1 cellular context compared by ENCODE assay signal in the genomic region with DNA sequence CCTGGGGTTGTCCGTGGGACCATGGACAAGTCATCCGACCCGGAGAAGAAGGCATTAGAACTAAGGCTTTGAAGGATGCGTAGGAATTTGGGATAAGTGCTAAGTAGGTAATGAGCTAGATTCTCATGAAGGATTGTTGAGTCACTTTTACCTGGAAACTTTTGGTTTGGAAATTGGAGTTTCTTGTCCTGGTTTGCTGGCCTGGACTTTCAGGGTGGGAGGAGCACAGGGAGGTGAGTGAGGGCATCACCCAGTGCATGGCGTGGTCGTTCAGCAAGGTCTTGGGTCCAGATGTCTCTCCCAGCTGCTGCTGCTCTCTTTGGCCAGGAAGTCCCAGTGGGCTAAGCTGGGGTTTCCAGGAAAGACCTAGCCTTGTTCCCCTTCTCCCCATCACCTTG.
TF ChIP-seq lines count a peak whose summit lies in the region.

No MANE protein-coding gene starts in this region.

TF ChIP-seq in SK-N-SH treated with all-trans-retinoic acid at 6 μM for 48 hours, 23 proteins besides CTCF, POLR2A, EP300 and RAD21 (continued from another document):
- TF ChIP-seq, protein P1, sequence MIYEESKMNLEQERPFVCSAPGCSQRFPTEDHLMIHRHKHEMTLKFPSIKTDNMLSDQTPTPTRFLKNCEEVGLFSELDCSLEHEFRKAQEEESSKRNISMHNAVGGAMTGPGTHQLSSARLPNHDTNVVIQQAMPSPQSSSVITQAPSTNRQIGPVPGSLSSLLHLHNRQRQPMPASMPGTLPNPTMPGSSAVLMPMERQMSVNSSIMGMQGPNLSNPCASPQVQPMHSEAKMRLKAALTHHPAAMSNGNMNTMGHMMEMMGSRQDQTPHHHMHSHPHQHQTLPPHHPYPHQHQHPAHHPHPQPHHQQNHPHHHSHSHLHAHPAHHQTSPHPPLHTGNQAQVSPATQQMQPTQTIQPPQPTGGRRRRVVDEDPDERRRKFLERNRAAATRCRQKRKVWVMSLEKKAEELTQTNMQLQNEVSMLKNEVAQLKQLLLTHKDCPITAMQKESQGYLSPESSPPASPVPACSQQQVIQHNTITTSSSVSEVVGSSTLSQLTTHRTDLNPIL (CRISPR knock-in tag; IDR thresholded peaks at IDR 0.05; ENCODE audit: low read depth) = no peak
- no peak for TF ChIP-seq ARNTL (CRISPR knock-in tag; IDR thresholded peaks at IDR 0.05; ENCODE audit: borderline replicate concordance, low read depth)
- no peak for TF ChIP-seq ZFP30 (CRISPR knock-in tag; IDR thresholded peaks at IDR 0.05)
- no peak for TF ChIP-seq GLIS3 (CRISPR knock-in tag; IDR thresholded peaks at IDR 0.05)
